ENCODE assay signal across 8 cellular contexts in genomic region chr13:99605417-99606321, GRCh38. TPM values are rescaled to one million over a fixed set of nuclear protein-coding genes. Genes with fewer than 3 reads are reported as not detected.
A peak's percentile ranks its signal among the peaks of the same experiment; 100 is the strongest.
DNase-seq lines count a peak whose midpoint lies in the region; ATAC-seq and TF ChIP-seq lines count a peak whose summit lies in the region.

No MANE protein-coding gene starts in this region.

- H3K27me3 ChIP-seq in dorsolateral prefrontal cortex (no peaks in the 10 kb centered on the region), lower lobe of right lung (ENCODE audit: low read depth) (no peaks in the 10 kb centered on the region)

- DNase-seq in NCI-H1105 treated with DMSO at 0.1 percent for 48 hours (lab: John Stamatoyannopoulos, UW) (peak; percentile 51), NCI-H1105 (lab: John Stamatoyannopoulos, UW) (no peak), NCI-H1417 (lab: John Stamatoyannopoulos, UW) (peak; percentile 35 to 94 (median 86)), dorsolateral prefrontal cortex (peak in 5 of 10 donors; percentile 17 to 61 (median 24)), lower lobe of right lung (peak; percentile 55)
- DNase-seq in stimulated activated CD8-positive, alpha-beta memory T cell treated with anti-CD3 and anti-CD28 coated beads, Interleukin-4, amount 100 ng/mL, for 1 hour (ENCODE audit: low read depth in 2 of 2, low spot score in 1 of 2): peak; percentile 7 to 9

- TF ChIP-seq CTCF in dorsolateral prefrontal cortex (IDR thresholded peaks at IDR 0.05 in 54 of 56, conservative IDR thresholded peaks at IDR 0.05 in 2 of 56; ENCODE audit: low read depth in 1 of 56, partially characterized antibody in 56 of 56) (peak in 8 of 56 donors; percentile 12 to 32 (median 20)), lower lobe of right lung (IDR thresholded peaks at IDR 0.05) (no peak)

- no peaks in the 10 kb centered on the region for H3K9me3 ChIP-seq in lower lobe of right lung

- H3K27ac ChIP-seq in dorsolateral prefrontal cortex: peak overlapping the region in 57 of 59 donors; percentile 7 to 91 (median 76)
- peak overlapping the region; percentile 64 for H3K27ac ChIP-seq in lower lobe of right lung

- ATAC-seq in HG02759 (IDR thresholded peaks at IDR 0.05; ENCODE audit: unreplicated experiment) (peak; percentile 62), lower lobe of right lung (peak; percentile 70 to 79)
- ATAC-seq in activated CD4-positive, CD25-positive, alpha-beta regulatory T cell treated with anti-CD3 and anti-CD28 coated beads, Interleukin-2, amount 50 U/mL, for 24 hours: peak; percentile 52 to 63

- peak overlapping the region; percentile 41 to 99 (median 85) for H3K4me3 ChIP-seq in dorsolateral prefrontal cortex
- peak overlapping the region; percentile 79 for H3K4me3 ChIP-seq in lower lobe of right lung

- intact Hi-C loops in dorsolateral prefrontal cortex (cut with DNase I) (loop anchor here (2.0 to 5.0 kb wide), 3 partner anchors 103 to 163 kb away; partner anchors contain the start of gene TM9SF2 (in 2 of the 2)), lower lobe of right lung (cut with DNase I) (no loop called here)

- H3K4me1 ChIP-seq in lower lobe of right lung: peaks cover 16% of the 10 kb centered on the region

- H3K36me3 ChIP-seq in lower lobe of right lung: no peaks in the 10 kb centered on the region

RNA-seq across cellular contexts. Expression of gene CLYBL, which starts 0.8 kb away (rescaled TPM):
- total RNA-seq in dorsolateral prefrontal cortex: 10 to 100 TPM in 72 of 120 experiments, 1 to 10 TPM in 48; 5.6 to 17.7 (median 10.8) TPM
- 5.1 TPM for total RNA-seq in lower lobe of right lung
